Comparison of ENCODE assay signal across 8 cellular contexts in genomic region chr20:44582321-44583025, GRCh38. TPM values are rescaled to one million over a fixed set of nuclear protein-coding genes. Genes with fewer than 3 reads are reported as not detected.
A peak's percentile ranks its signal among the peaks of the same experiment; 100 is the strongest.
DNase-seq lines count a peak whose midpoint lies in the region.

Gene PKIG, plus strand, starts transcription at chr20:44582579. Its CDS starts 31,978 bp downstream, at chr20:44614557.

- peak within 1 kb of the TSS; percentile 33 to 52 for H3K4me3 ChIP-seq in muscle layer of colon (ENCODE audit: low read depth in 1 of 2, low read length in 2 of 2)

- peak within 1 kb of the TSS; percentile 71 for H3K27ac ChIP-seq in muscle layer of colon (ENCODE audit: low read depth, low read length)

- peak; percentile 87 for DNase-seq in AG08395 (ENCODE audit: low spot score)
- DNase-seq in NCI-H226 = peak; percentile 38
- DNase-seq in DMS53 treated with DMSO at 0.1 percent for 48 hours (lab: John Stamatoyannopoulos, UW; ENCODE audit: unreplicated experiment) = no peak
- DNase-seq in effector CD8-positive, alpha-beta T cell (lab: John Stamatoyannopoulos, UW) = no peak
- DNase-seq in CD1c-positive myeloid dendritic cell (ENCODE audit: extremely low spot score) = no peak
- no peak for DNase-seq in NCI-H526 treated with DMSO at 0.1 percent for 48 hours (lab: John Stamatoyannopoulos, UW)

- H3K9me3 ChIP-seq in muscle layer of colon (ENCODE audit: low read length) = no peaks in the 10 kb centered on the region

- peak within 1 kb of the TSS; percentile 41 for H3K9ac ChIP-seq in muscle layer of colon (ENCODE audit: low read length)

- in situ Hi-C loops in endometrial microvascular endothelial cells (cut with HindIII; ENCODE audit: inconsistent ontology term, low pct_unique_long_range_greater_than_20kb, low sequenced_read_pairs) = no loop called here

- peaks cover 83% of the 10 kb centered on the region for H3K4me1 ChIP-seq in muscle layer of colon (ENCODE audit: insufficient read depth, low read length)

- H3K27me3 ChIP-seq in muscle layer of colon (ENCODE audit: control insufficient read depth in 1 of 2, insufficient read depth in 2 of 2, low read length in 2 of 2) = no peaks in the 10 kb centered on the region

- no peaks in the 10 kb centered on the region for H3K36me3 ChIP-seq in muscle layer of colon (ENCODE audit: insufficient read depth, low read length)

RNA-seq across cellular contexts. Expression of gene PKIG, which starts in this region (rescaled TPM):
- total RNA-seq in endometrial microvascular endothelial cells (ENCODE audit: inconsistent ontology term) = 147 TPM

Comparison
In these comparisons a context has a peak if more than half of its experiments do, and no peak if none do; other contexts are left out.
1. DNase-seq: peak in AG08395 (single experiment) and NCI-H226 (single experiment); none in DMS53 treated with DMSO at 0.1 percent for 48 hours (single experiment), effector CD8-positive, alpha-beta T cell (single experiment), CD1c-positive myeloid dendritic cell (single experiment) and NCI-H526 treated with DMSO at 0.1 percent for 48 hours (single experiment).